21 cellular contexts compared by ENCODE assay signal in genomic region chr4:134463771-134464170, GRCh38.
"Had no signal": no experiment of that assay in that cellular context is flagged by ENCODE, and none has a peak within 500 bp of the region (broad histone marks: within the 10 kb centered on the region; RNA-seq: fewer than 3 reads in every experiment).

No MANE protein-coding gene starts in this region.

- H3K4me3 ChIP-seq: esophagus muscularis mucosa, gastrocnemius medialis, left ventricle myocardium inferior, lower lobe of right lung, thoracic aorta, transverse colon had no signal

- H3K9me3 ChIP-seq: esophagus muscularis mucosa, gastrocnemius medialis, lower lobe of right lung, neutrophil, thoracic aorta, transverse colon had no signal

- H3K4me1 ChIP-seq: esophagus muscularis mucosa, gastrocnemius medialis, left ventricle myocardium inferior, lower lobe of right lung, transverse colon had no signal

- ATAC-seq: gastrocnemius medialis; left cardiac atrium; lower lobe of right lung; sciatic nerve; stimulated activated naive B cell treated with anti-CD40 and anti-IgM and Interleukin-4, amounts not matched to agents 10 μg/mL and 1 μg/mL and 100 μg/mL, for 72 hours; stimulated activated naive CD8-positive, alpha-beta T cell treated with anti-CD3 and anti-CD28 coated beads, Interleukin-15, amount 100 ng/mL, for 72 hours had no signal

- H3K27ac ChIP-seq: epithelial cell of prostate, esophagus muscularis mucosa, gastrocnemius medialis, left ventricle myocardium inferior, lower lobe of right lung, neutrophil, thoracic aorta, transverse colon had no signal

- DNase-seq: cortex of kidney; effector memory CD4-positive, alpha-beta T cell; gastrocnemius medialis; glutamatergic neuron; kidney; left cardiac atrium; left ventricle myocardium inferior; lower lobe of right lung; mesenchymal stem cell; naive B cell; posterior cingulate gyrus; stimulated activated CD4-positive, alpha-beta T cell treated with anti-CD3 and anti-CD28 coated beads, Interleukin-2, amount 100 ng/mL, for 24 hours; stimulated activated CD4-positive, alpha-beta T cell treated with anti-CD3 and anti-CD28 coated beads, Interleukin-4, amount 100 ng/mL, for 4 hours; stimulated activated naive B cell treated with anti-CD40 and anti-IgM and Interleukin-4, amounts not matched to agents 10 μg/mL and 1 μg/mL and 100 μg/mL, for 72 hours; stimulated activated naive CD8-positive, alpha-beta T cell treated with anti-CD3 and anti-CD28 coated beads, Interleukin-15, amount 100 ng/mL, for 72 hours; transverse colon had no signal

- H3K27me3 ChIP-seq: esophagus muscularis mucosa, gastrocnemius medialis, neutrophil, transverse colon had no signal

- H3K36me3 ChIP-seq: esophagus muscularis mucosa, gastrocnemius medialis, left ventricle myocardium inferior, lower lobe of right lung, neutrophil, thoracic aorta, transverse colon had no signal
